ENCODE assay signal across 9 cellular contexts in genomic region chrX:39773923-39774803, GRCh38.
A peak's percentile ranks its signal among the peaks of the same experiment; 100 is the strongest.
DNase-seq lines count a peak whose midpoint lies in the region; ATAC-seq lines count a peak whose summit lies in the region.
"Had no signal": no experiment of that assay in that cellular context is flagged by ENCODE, and none has a peak within 500 bp of the region (broad histone marks: within the 10 kb centered on the region; RNA-seq: fewer than 3 reads in every experiment).

No MANE protein-coding gene starts in this region.

- peak overlapping the region; percentile 36 for H3K4me3 ChIP-seq in CD8-positive, alpha-beta memory T cell (ENCODE audit: low read length)
- H3K4me3 ChIP-seq in NT2/D1 (ENCODE audit: insufficient read length, low read depth), result no peak overlapping the region

- H3K27ac ChIP-seq in CD8-positive, alpha-beta memory T cell (ENCODE audit: low read depth, low read length), result no peak overlapping the region

- H3K9ac ChIP-seq in NT2/D1 (ENCODE audit: insufficient read length, low read depth), result peak overlapping the region; percentile 21

- peaks cover 0 to 17% of the 10 kb centered on the region in 2 donors for H3K27me3 Mint-ChIP-seq in CD8-positive, alpha-beta memory T cell

- peak in 3 of 5 donors; percentile 13 to 61 (median 25) for DNase-seq in CD8-positive, alpha-beta memory T cell
- DNase-seq in NT2/D1 (ENCODE audit: low read depth, low spot score) (no peak), left kidney (ENCODE audit: low read depth, low spot score) (peak; percentile 27), left colon (no peak), OCI-M2 (lab: John Stamatoyannopoulos, UW; ENCODE audit: unreplicated experiment) (no peak), HCEC 1CT (no peak)
- peak; percentile 66 for DNase-seq in activated effector memory CD4-positive, alpha-beta T cell treated with anti-CD3 and anti-CD28 coated beads, Interleukin-2, amount 50 U/mL, for 16 hours
- DNase-seq: NCI-H510A had no signal

- H3K27ac Mint-ChIP-seq in CD8-positive, alpha-beta memory T cell, result peak overlapping the region; percentile 72 to 94 (median 90)

- H3K4me3 Mint-ChIP-seq in CD8-positive, alpha-beta memory T cell, result peak overlapping the region; percentile 79 to 86 (median 82)

- peaks cover 46 to 62% (median 54%) of the 10 kb centered on the region in 3 donors for H3K4me1 Mint-ChIP-seq in CD8-positive, alpha-beta memory T cell

- H3K4me1 ChIP-seq in CD8-positive, alpha-beta memory T cell (ENCODE audit: insufficient read depth, low read length), result peaks cover 44% of the 10 kb centered on the region
- H3K4me1 ChIP-seq in NT2/D1 (ENCODE audit: insufficient read depth, insufficient read length), result peaks cover 5% of the 10 kb centered on the region

- no peaks in the 10 kb centered on the region for H3K36me3 Mint-ChIP-seq in CD8-positive, alpha-beta memory T cell

- no peaks in the 10 kb centered on the region for H3K27me3 ChIP-seq in CD8-positive, alpha-beta memory T cell (ENCODE audit: insufficient read depth, low read length, poor library complexity, severe bottlenecking)
- no peaks in the 10 kb centered on the region for H3K27me3 ChIP-seq in NT2/D1 (ENCODE audit: insufficient read depth, insufficient read length)

- CTCF ChIA-PET in CD8-positive, alpha-beta memory T cell (lab: Charles Lee), result interaction anchor here (0.5 to 1.0 kb wide), 2 partner anchors 31 to 43 kb away, joined by 3 read pairs; no protein-coding TSS in a partner anchor

- no peaks in the 10 kb centered on the region for H3K9me3 Mint-ChIP-seq in CD8-positive, alpha-beta memory T cell

- no peaks in the 10 kb centered on the region for H3K9me3 ChIP-seq in CD8-positive, alpha-beta memory T cell (ENCODE audit: low read length)
- peaks cover 5% of the 10 kb centered on the region; the same call in 1 of the 2 replicates for H3K9me3 ChIP-seq in NT2/D1 (ENCODE audit: insufficient read depth, low read length)

- POLR2A ChIA-PET in CD8-positive, alpha-beta memory T cell (lab: Charles Lee), result interaction anchor here (0.9 kb wide), 1 partner anchor 81 kb away, joined by 4 read pairs; no protein-coding TSS in a partner anchor

- no peak for ATAC-seq in left colon
- no peak for ATAC-seq in HG03159 (IDR thresholded peaks at IDR 0.05; ENCODE audit: unreplicated experiment)

- no peaks in the 10 kb centered on the region for H3K36me3 ChIP-seq in CD8-positive, alpha-beta memory T cell (ENCODE audit: insufficient read depth, low read length)
- H3K36me3 ChIP-seq in NT2/D1 (ENCODE audit: insufficient read depth, insufficient read length, low read length), result no peaks in the 10 kb centered on the region

- intact Hi-C loops in left colon (cut with DNase I, micrococcal nuclease), result no loop called here

Comparison
In these comparisons a context has a peak if more than half of its experiments do, and no peak if none do; other contexts are left out.
1. DNase-seq: peak in CD8-positive, alpha-beta memory T cell (3 of 5), activated effector memory CD4-positive, alpha-beta T cell treated with anti-CD3 and anti-CD28 coated beads, Interleukin-2, amount 50 U/mL, for 16 hours (single experiment) and left kidney (single experiment); none in NT2/D1 (single experiment), left colon (0 of 2), OCI-M2 (single experiment) and HCEC 1CT (single experiment).